In genomic region chr2:61643153-61643552, GRCh38 we compare ENCODE assay signal across 4 cellular contexts.
A peak's percentile ranks its signal among the peaks of the same experiment; 100 is the strongest.
DNase-seq lines count a peak whose midpoint lies in the region; ATAC-seq, FAIRE-seq and TF ChIP-seq lines count a peak whose summit lies in the region.
"Not testable (repeated sequence)": the region's sequence is repeated elsewhere in the genome, so short reads cannot be mapped to it uniquely, and the experiment has no call there.

No MANE protein-coding gene starts in this region.

- H3K27ac ChIP-seq in IMR-90 (ENCODE audit: insufficient read depth, low read length); endodermal cell (ENCODE audit: low read depth, low read length); esophagus muscularis mucosa (replicated peaks in 1 of 4); HepG2 (ENCODE audit: extremely low read length, insufficient read depth, low read length): not testable (repeated sequence)

- peaks cover 18% of the 10 kb centered on the region for H3K4me1 Mint-ChIP-seq in endodermal cell

- not testable (repeated sequence) for H3K4me2 ChIP-seq in IMR-90 (ENCODE audit: low read depth, low read length); HepG2 (ENCODE audit: low read depth, low read length)

- not testable (repeated sequence) for H4K91ac ChIP-seq in IMR-90 (ENCODE audit: insufficient read depth, low read depth, low read length)

- TF ChIP-seq RAD21 in IMR-90 (IDR thresholded peaks at IDR 0.05; ENCODE audit: low read length); HepG2 (CRISPR knock-in tag; IDR thresholded peaks at IDR 0.05): not testable (repeated sequence)

- 0 out of 2 replicates have a peak overlapping the region, but pooled peaks have one; percentile 25 for H2AK5ac ChIP-seq in IMR-90 (ENCODE audit: low read depth, low read length)

- H3K23ac ChIP-seq in IMR-90 (ENCODE audit: low read depth, low read length): not testable (repeated sequence)

- not testable (repeated sequence) for TF ChIP-seq EP300 in esophagus muscularis mucosa (IDR thresholded peaks at IDR 0.05); HepG2 (IDR thresholded peaks at IDR 0.05; ENCODE audit: low read depth in 2 of 2, low read length in 2 of 2); HepG2 (CRISPR knock-in tag; IDR thresholded peaks at IDR 0.05; ENCODE audit: borderline replicate concordance)

- in situ Hi-C loops in IMR-90 (cut with MboI; ENCODE audit: low sequenced_read_pairs); HepG2 (cut with HindIII; ENCODE audit: extremely low pct_ligation_motif_present, low pct_unique_long_range_greater_than_20kb): not testable (repeated sequence)

- FAIRE-seq in HepG2 (lab: Jason Lieb, UNC): not testable (repeated sequence)

- POLR2A ChIA-PET in IMR-90 (lab: Charles Lee; ENCODE audit: unreplicated experiment); HepG2 (lab: Yijun Ruan, JAX): not testable (repeated sequence)

- not testable (repeated sequence) for DNase-seq in IMR-90; HepG2 (ENCODE audit: low spot score)
- DNase-seq in endodermal cell: peak; percentile 18
- peak; percentile 45 for DNase-seq in esophagus muscularis mucosa (ENCODE audit: extremely low spot score)

- H3K27me3 Mint-ChIP-seq in endodermal cell (ENCODE audit: insufficient read depth): not testable (repeated sequence)

- CTCF ChIA-PET in IMR-90 (lab: Yijun Ruan, JAX); HepG2 (lab: Yijun Ruan, JAX; ENCODE audit: low intra/inter-chr PET ratio, low total read pairs): not testable (repeated sequence)

- H3K4ac ChIP-seq in IMR-90 (ENCODE audit: low read depth, low read length): not testable (repeated sequence)

- not testable (repeated sequence) for TF ChIP-seq POLR2A in IMR-90 (IDR thresholded peaks at IDR 0.05; ENCODE audit: low read depth, low read length); esophagus muscularis mucosa (IDR thresholded peaks at IDR 0.05; ENCODE audit: low read depth); HepG2 (IDR thresholded peaks at IDR 0.05; ENCODE audit: insufficient read depth in 1 of 2, low read depth in 2 of 2, low read length in 2 of 2)

- not testable (repeated sequence) for H2AK9ac ChIP-seq in IMR-90 (replicated peaks; ENCODE audit: low read depth, low read length, poor library complexity)

- H3K4me3 ChIP-seq in IMR-90 (ENCODE audit: insufficient read depth, low read depth, low read length); endodermal cell (ENCODE audit: low read length); esophagus muscularis mucosa; HepG2 (replicated peaks in 1 of 3; ENCODE audit: insufficient read depth in 1 of 3, low read depth in 2 of 3, low read length in 3 of 3): not testable (repeated sequence)

- not testable (repeated sequence) for H4K8ac ChIP-seq in IMR-90 (ENCODE audit: low read depth in 2 of 2, low read length in 2 of 2)

- not testable (repeated sequence) for H3K4me1 ChIP-seq in IMR-90 (ENCODE audit: control insufficient read depth, insufficient read depth, low read length); endodermal cell (ENCODE audit: control insufficient read depth, insufficient read depth, low read length); esophagus muscularis mucosa; HepG2 (ENCODE audit: insufficient read depth, low read length)

- H3K36me3 ChIP-seq in IMR-90 (ENCODE audit: control insufficient read depth, insufficient read depth, low read length); endodermal cell (ENCODE audit: control insufficient read depth, insufficient read depth, low read length); esophagus muscularis mucosa; HepG2 (replicated peaks in 1 of 2; ENCODE audit: control insufficient read depth in 1 of 2, insufficient read depth in 2 of 2, low read length in 2 of 2): not testable (repeated sequence)

- H2BK5ac ChIP-seq in IMR-90 (ENCODE audit: low read depth, low read length, poor library complexity, severe bottlenecking): not testable (repeated sequence)

- not testable (repeated sequence) for H3K27ac Mint-ChIP-seq in endodermal cell

- H3K9ac ChIP-seq in IMR-90 (ENCODE audit: low read depth, low read length); endodermal cell (ENCODE audit: extremely low read depth, low read length, poor library complexity, severe bottlenecking); HepG2 (ENCODE audit: insufficient read depth, low read depth, low read length): not testable (repeated sequence)

- not testable (repeated sequence) for H3K9me1 ChIP-seq in IMR-90 (ENCODE audit: insufficient read depth, low read length)

- H3K4me3 Mint-ChIP-seq in endodermal cell: not testable (repeated sequence)

- H2AFZ ChIP-seq in IMR-90 (replicated peaks; ENCODE audit: low read length, poor library complexity); HepG2 (ENCODE audit: low read length): not testable (repeated sequence)

- peaks cover 17% of the 10 kb centered on the region for H3K9me3 Mint-ChIP-seq in endodermal cell

- not testable (repeated sequence) for BruUV-seq in IMR-90 (replicated peaks; lab: Mats Ljungman, UMichigan); HepG2 (replicated peaks; lab: Mats Ljungman, UMichigan)

- TF ChIP-seq CTCF in IMR-90 (conservative IDR thresholded peaks at IDR 0.05; ENCODE audit: low read depth, low read length); endodermal cell (conservative IDR thresholded peaks at IDR 0.05); esophagus muscularis mucosa (IDR thresholded peaks at IDR 0.05); HepG2 (CRISPR knock-in tag; IDR thresholded peaks at IDR 0.05): not testable (repeated sequence)

- not testable (repeated sequence) for H3K9me3 ChIP-seq in IMR-90 (ENCODE audit: control insufficient read depth, insufficient read depth, low read length); HepG2 (ENCODE audit: low read length)
- peaks cover 17% of the 10 kb centered on the region for H3K9me3 ChIP-seq in endodermal cell (ENCODE audit: control insufficient read depth, low read length)
- H3K9me3 ChIP-seq in esophagus muscularis mucosa: peaks cover 0 to 15% (median 0%) of the 10 kb centered on the region in 4 donors

- dilution Hi-C loops in IMR-90 (cut with HindIII; ENCODE audit: low sequenced_read_pairs, unreplicated experiment): not testable (repeated sequence)

- not testable (repeated sequence) for H3K56ac ChIP-seq in IMR-90 (ENCODE audit: extremely low read depth, insufficient read depth, low read length)

- intact Hi-C loops in IMR-90 (cut with micrococcal nuclease); esophagus muscularis mucosa (cut with DNase I); HepG2 (cut with micrococcal nuclease; ENCODE audit: unreplicated experiment): not testable (repeated sequence)

- H3K36me3 Mint-ChIP-seq in endodermal cell (ENCODE audit: low read depth): not testable (repeated sequence)

- not testable (repeated sequence) for H3K79me2 ChIP-seq in HepG2 (ENCODE audit: insufficient read depth, low read length)

- WGBS in IMR-90 (ENCODE audit: extremely low coverage in 2 of 2, insufficient read length in 1 of 2), 2 experiments: no CpG with 5 or more reads among the region's 6 CpGs
- 88 to 96% methylated on average over 4 to 6 of the region's 6 CpGs for WGBS in endodermal cell (ENCODE audit: insufficient coverage in 1 of 2, insufficient read length in 1 of 2), 2 experiments
- WGBS in esophagus muscularis mucosa: 97% methylated on average over 6 of the region's 6 CpGs
- 60% methylated on average over 6 of the region's 6 CpGs for WGBS in HepG2 (ENCODE audit: low lambda C conversion rate)

- H4K20me1 ChIP-seq in IMR-90 (ENCODE audit: insufficient read depth, low read length); HepG2 (ENCODE audit: insufficient read depth, low read length): not testable (repeated sequence)

- H3K18ac ChIP-seq in IMR-90 (ENCODE audit: low read depth, low read length): not testable (repeated sequence)

- not testable (repeated sequence) for H4K5ac ChIP-seq in IMR-90 (ENCODE audit: low read depth, low read length)

- H3K27me3 ChIP-seq in IMR-90 (ENCODE audit: control insufficient read depth, insufficient read depth, low read length); endodermal cell (ENCODE audit: control insufficient read depth, insufficient read depth, low read length, poor library complexity, severe bottlenecking); esophagus muscularis mucosa; HepG2 (ENCODE audit: control insufficient read depth in 1 of 2, insufficient read depth in 2 of 2, low read length in 2 of 2): not testable (repeated sequence)

- not testable (repeated sequence) for ATAC-seq in IMR-90 (ENCODE audit: low read depth); HepG2

- H2BK120ac ChIP-seq in IMR-90 (ENCODE audit: low read depth, low read length): not testable (repeated sequence)

- H3K14ac ChIP-seq in IMR-90 (replicated peaks; ENCODE audit: low read depth, low read length): not testable (repeated sequence)

- not testable (repeated sequence) for H3K79me1 ChIP-seq in IMR-90 (ENCODE audit: low read depth in 1 of 2, low read length in 2 of 2)

- not testable (repeated sequence) for H2BK20ac ChIP-seq in IMR-90 (ENCODE audit: low read depth, low read length)

- H2BK15ac ChIP-seq in IMR-90 (ENCODE audit: low read depth, low read length): not testable (repeated sequence)

TF ChIP-seq in HepG2, 621 proteins besides CTCF, POLR2A, EP300 and RAD21:
- 0 out of 2 replicates have a peak, but pooled peaks have one; percentile 19 for TF ChIP-seq NR2F6 (IDR thresholded peaks at IDR 0.05)
- 0 out of 2 replicates have a peak, but pooled peaks have one; percentile 12 for TF ChIP-seq NR2F6 (CRISPR knock-in tag; IDR thresholded peaks at IDR 0.05)
- TF ChIP-seq FOSL2 (CRISPR knock-in tag; IDR thresholded peaks at IDR 0.05): peak; percentile 61
- peak; percentile 66; the same call in 1 of the 2 replicates for TF ChIP-seq RARA (CRISPR knock-in tag; IDR thresholded peaks at IDR 0.05)
- TF ChIP-seq NR2F1 (CRISPR knock-in tag; IDR thresholded peaks at IDR 0.05): peak in 1 of 2 experiments; percentile 59; a peak in 2 of 4 replicates
